ENCODE assay signal across 8 cellular contexts in the genomic region with DNA sequence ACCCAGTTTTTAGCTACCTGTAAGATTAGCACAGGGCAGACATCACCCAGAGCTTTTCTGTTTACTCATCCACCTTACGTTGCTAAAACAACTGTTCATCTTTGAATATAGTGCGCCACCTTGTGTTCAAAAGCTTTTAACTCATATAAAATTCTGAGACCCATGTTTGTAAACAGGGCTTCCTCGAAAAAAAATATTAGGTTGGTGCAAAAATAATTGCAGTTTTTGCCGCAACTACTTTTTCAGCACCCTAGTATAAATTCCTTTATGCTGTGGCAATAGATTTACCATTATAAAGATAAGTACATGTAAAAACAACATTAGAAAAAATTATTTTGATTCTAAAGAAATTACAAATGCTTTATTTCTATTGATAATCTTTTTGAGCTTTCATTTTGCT.
DNase-seq lines count a peak whose midpoint lies in the region; ATAC-seq, FAIRE-seq and TF ChIP-seq lines count a peak whose summit lies in the region.

No MANE protein-coding gene starts in this region.

- H2AFZ ChIP-seq in osteoblast (ENCODE audit: low read length), result no peak overlapping the region

- peak; percentile 91 for FAIRE-seq in TTC549 (lab: Jason Lieb, UNC)

- H3K36me3 ChIP-seq in osteoblast (ENCODE audit: insufficient read depth, low read length), result no peaks in the 10 kb centered on the region

- DNase-seq in D341Med (ENCODE audit: low spot score), result peak; percentile 57
- peak; percentile 24 for DNase-seq in NCI-H2081 treated with DMSO at 0.1 percent for 48 hours (lab: John Stamatoyannopoulos, UW)
- peak; percentile 86 for DNase-seq in fibroblast of villous mesenchyme (ENCODE audit: low read depth)
- peak; percentile 85 for DNase-seq in osteoblast (ENCODE audit: insufficient read length, low spot score, missing footprints)
- DNase-seq in posterior cingulate gyrus, result no peak

- TF ChIP-seq CTCF in fibroblast of villous mesenchyme (IDR thresholded peaks at IDR 0.05; ENCODE audit: insufficient read depth, low read depth, low read length), result peak; percentile 65
- peak; percentile 63 for TF ChIP-seq CTCF in osteoblast (IDR thresholded peaks at IDR 0.05; ENCODE audit: extremely low read depth, low read depth, low read length)

- no peak overlapping the region for H3K4me3 ChIP-seq in fibroblast of villous mesenchyme (ENCODE audit: low read depth, low read length)
- H3K4me3 ChIP-seq in osteoblast (ENCODE audit: insufficient read depth, low read length), result no peak overlapping the region

- no peaks in the 10 kb centered on the region for H3K9me3 ChIP-seq in osteoblast (ENCODE audit: low read depth, low read length)

- intact Hi-C loops in posterior cingulate gyrus (cut with DNase I), result loop anchor here (2.0 to 5.0 kb wide), 3 partner anchors 568 to 885 kb away; no protein-coding TSS in a partner anchor

- no peaks in the 10 kb centered on the region for H3K4me1 ChIP-seq in osteoblast (ENCODE audit: insufficient read depth, low read length)

- H3K27me3 ChIP-seq in osteoblast (ENCODE audit: insufficient read depth, low read length), result no peaks in the 10 kb centered on the region

- ATAC-seq in GM18867 (IDR thresholded peaks at IDR 0.05; ENCODE audit: unreplicated experiment) (peak; percentile 86), HG03066 (IDR thresholded peaks at IDR 0.05; ENCODE audit: low read depth, unreplicated experiment) (peak; percentile 94)

- H4K20me1 ChIP-seq in osteoblast (ENCODE audit: insufficient read depth, low read length), result no peaks in the 10 kb centered on the region

- no peak overlapping the region for H3K4me2 ChIP-seq in osteoblast (ENCODE audit: insufficient read depth, low read length)

- H3K27ac ChIP-seq in osteoblast (ENCODE audit: low read depth, low read length), result no peak overlapping the region

- H3K79me2 ChIP-seq in osteoblast (ENCODE audit: insufficient read depth, low read length), result no peaks in the 10 kb centered on the region

Comparison
In these comparisons a context has a peak if more than half of its experiments do, and no peak if none do; other contexts are left out.
1. DNase-seq: peak in D341Med (single experiment), NCI-H2081 treated with DMSO at 0.1 percent for 48 hours (single experiment), fibroblast of villous mesenchyme (single experiment) and osteoblast (single experiment); none in posterior cingulate gyrus (0 of 10).